Comparison of ENCODE assay signal across 8 cellular contexts in genomic region chr1:1059494-1060280, GRCh38. TPM values are rescaled to one million over a fixed set of nuclear protein-coding genes. Genes with fewer than 3 reads are reported as not detected.
DNase-seq lines count a peak whose midpoint lies in the region; ATAC-seq, FAIRE-seq and TF ChIP-seq lines count a peak whose summit lies in the region.

No MANE protein-coding gene starts in this region.

- no peak overlapping the region for H3K27ac Mint-ChIP-seq in naive B cell

- H3K4me3 Mint-ChIP-seq in naive B cell, result peak overlapping the region in 7 of 8 donors; percentile 38 to 82 (median 65)

- H3K4me1 ChIP-seq in NT2/D1 (ENCODE audit: insufficient read depth, insufficient read length), result peaks cover 22% of the 10 kb centered on the region
- H3K4me1 ChIP-seq in esophagus squamous epithelium, result peaks cover 32 to 62% (median 36%) of the 10 kb centered on the region in 3 donors

- peak; percentile 99 for DNase-seq in GM19239 (ENCODE audit: insufficient read length, low spot score)
- DNase-seq in NT2/D1 (ENCODE audit: low read depth, low spot score), result no peak
- DNase-seq in activated T-cell treated with anti-CD3 and anti-CD28 coated beads for 48 hours (ENCODE audit: low read depth), result peak; percentile 93
- no peak for DNase-seq in esophagus squamous epithelium (lab: John Stamatoyannopoulos, UW)
- peak; percentile 93 for DNase-seq in naive B cell
- peak; percentile 83 to 88 for DNase-seq in stimulated activated CD8-positive, alpha-beta memory T cell treated with anti-CD3 and anti-CD28 coated beads, Interleukin-7, amount 100 ng/mL, for 48 hours (ENCODE audit: extremely low read depth in 1 of 2, low read depth in 1 of 2)

- no peak for TF ChIP-seq POLR2A in esophagus squamous epithelium (IDR thresholded peaks at IDR 0.05)

- no peaks in the 10 kb centered on the region for H3K36me3 Mint-ChIP-seq in naive B cell

- 17% methylated on average over 9 of the region's 69 CpGs for WGBS in esophagus squamous epithelium, 2 donors

- H3K36me3 ChIP-seq in NT2/D1 (ENCODE audit: insufficient read depth, insufficient read length, low read length) (peaks cover 11% of the 10 kb centered on the region), esophagus squamous epithelium (peaks cover 0 to 9% (median 0%) of the 10 kb centered on the region in 3 donors)

- H3K27me3 ChIP-seq in NT2/D1 (ENCODE audit: insufficient read depth, insufficient read length) (peaks cover 34% of the 10 kb centered on the region), esophagus squamous epithelium (peaks cover 9 to 82% (median 30%) of the 10 kb centered on the region in 4 donors)

- H3K4me3 ChIP-seq in NT2/D1 (ENCODE audit: insufficient read length, low read depth) (peak overlapping the region; percentile 55), esophagus squamous epithelium (peak overlapping the region; percentile 32 to 78 (median 48))

- TF ChIP-seq CTCF in C4-2B (conservative IDR thresholded peaks at IDR 0.05) (peak; percentile 59), esophagus squamous epithelium (IDR thresholded peaks at IDR 0.05) (no peak)

- H3K4me1 Mint-ChIP-seq in naive B cell, result peaks cover 10 to 23% (median 13%) of the 10 kb centered on the region in 3 donors

- H3K9ac ChIP-seq in NT2/D1 (ENCODE audit: insufficient read length, low read depth), result peak overlapping the region; percentile 42

- FAIRE-seq in GM19239 (lab: Jason Lieb, UNC), result peak; percentile 14

- no peaks in the 10 kb centered on the region for H3K9me3 Mint-ChIP-seq in naive B cell

- ATAC-seq in HG03457 (IDR thresholded peaks at IDR 0.05; ENCODE audit: unreplicated experiment), result peak; percentile 44
- peak; percentile 69 to 82 for ATAC-seq in naive B cell (ENCODE audit: low read depth in 2 of 2)

- H3K27ac ChIP-seq in C4-2B (peak overlapping the region; percentile 48), esophagus squamous epithelium (no peak overlapping the region)

- no peaks in the 10 kb centered on the region for H3K9me3 ChIP-seq in NT2/D1 (ENCODE audit: insufficient read depth, low read length)
- H3K9me3 ChIP-seq in esophagus squamous epithelium, result no peaks in the 10 kb centered on the region

- H3K27me3 Mint-ChIP-seq in naive B cell, result peaks cover 3 to 56% (median 28%) of the 10 kb centered on the region in 3 donors

- intact Hi-C loops in esophagus squamous epithelium (cut with DNase I), result loop anchor here (5.0 kb wide), 1 partner anchor 77 kb away; the partner anchor contains the start of gene PERM1

RNA-seq across cellular contexts. Expression of gene RNF223, which starts 14.4 kb away (rescaled TPM):
- 10 to 100 TPM; 11.8 to 25.3 (median 12.3) TPM for total RNA-seq in esophagus squamous epithelium
- polyA plus RNA-seq in naive B cell (ENCODE audit: low read depth in 6 of 6), result not detected

RNA-seq across cellular contexts. Expression of gene AGRN, which starts 39.8 kb away (rescaled TPM):
- total RNA-seq in esophagus squamous epithelium, result 10 to 100 TPM; 20.0 to 35.8 (median 32.0) TPM
- under 1 TPM in 2 of 6 donors, not detected in 4; 0.04 to 0.52 TPM for polyA plus RNA-seq in naive B cell (ENCODE audit: low read depth in 6 of 6)

RNA-seq across cellular contexts. Expression of gene ISG15, which starts 46.4 kb away (rescaled TPM):
- total RNA-seq in esophagus squamous epithelium, result 10 to 100 TPM in 2 of 4 donors, 1 to 10 TPM in 2; 7.2 to 44.3 (median 10.3) TPM
- 100 to 1,000 TPM in 4 of 6 donors, 10 to 100 TPM in 2; 55.1 to 183 (median 124) TPM for polyA plus RNA-seq in naive B cell (ENCODE audit: low read depth in 6 of 6)

RNA-seq across cellular contexts. Expression of gene C1orf159, which starts 56.2 kb away (rescaled TPM):
- 10 to 100 TPM in 3 of 4 donors, 1 to 10 TPM in 1; 6.9 to 19.6 (median 14.7) TPM for total RNA-seq in esophagus squamous epithelium
- 1 to 10 TPM in 5 of 6 donors, not detected in 1; 2.0 to 6.3 (median 4.3) TPM for polyA plus RNA-seq in naive B cell (ENCODE audit: low read depth in 6 of 6)

RNA-seq across cellular contexts. Expression of gene HES4, which starts 59.8 kb away (rescaled TPM):
- 10 to 100 TPM; 15.1 to 16.2 (median 15.3) TPM for total RNA-seq in esophagus squamous epithelium
- polyA plus RNA-seq in naive B cell (ENCODE audit: low read depth in 6 of 6), result under 1 TPM in 2 of 6 donors, not detected in 4; 0.45 to 0.64 TPM

Comparison
In these comparisons a context has a peak if more than half of its experiments do, and no peak if none do; other contexts are left out.
1. DNase-seq: peak in GM19239 (single experiment), activated T-cell treated with anti-CD3 and anti-CD28 coated beads for 48 hours (single experiment), naive B cell (single experiment) and stimulated activated CD8-positive, alpha-beta memory T cell treated with anti-CD3 and anti-CD28 coated beads, Interleukin-7, amount 100 ng/mL, for 48 hours (2 of 2); none in NT2/D1 (single experiment) and esophagus squamous epithelium (single experiment).